24 cellular contexts compared by ENCODE assay signal in genomic region chr7:25594728-25595127, GRCh38.
A peak's percentile ranks its signal among the peaks of the same experiment; 100 is the strongest.
DNase-seq lines count a peak whose midpoint lies in the region; ATAC-seq, FAIRE-seq and TF ChIP-seq lines count a peak whose summit lies in the region.
"Had no signal": no experiment of that assay in that cellular context is flagged by ENCODE, and none has a peak within 500 bp of the region (broad histone marks: within the 10 kb centered on the region; RNA-seq: fewer than 3 reads in every experiment).

No MANE protein-coding gene starts in this region.

- TF ChIP-seq POLR2A in HepG2 (IDR thresholded peaks at IDR 0.05; ENCODE audit: insufficient read depth in 1 of 2, low read depth in 2 of 2, low read length in 2 of 2) (no peak), right lobe of liver (IDR thresholded peaks at IDR 0.05) (no peak), K562 (conservative IDR thresholded peaks at IDR 0.05) (no peak)

- TF ChIP-seq RAD21 in HepG2 (CRISPR knock-in tag; IDR thresholded peaks at IDR 0.05) (no peak), K562 (CRISPR knock-in tag; conservative IDR thresholded peaks at IDR 0.05 in 1 of 2, IDR thresholded peaks at IDR 0.05 in 1 of 2) (no peak)

- no peak overlapping the region for H3K4me2 ChIP-seq in HepG2 (ENCODE audit: low read depth, low read length)
- H3K4me2 ChIP-seq in K562 (ENCODE audit: insufficient read depth, low read length): no peak overlapping the region
- H3K4me2 ChIP-seq: BLaER1 had no signal

- H2AFZ ChIP-seq in HepG2 (ENCODE audit: low read length) (no peak overlapping the region), K562 (ENCODE audit: low read depth, low read length) (no peak overlapping the region)

- TF ChIP-seq CTCF in HepG2 (CRISPR knock-in tag; IDR thresholded peaks at IDR 0.05) (no peak), right lobe of liver (IDR thresholded peaks at IDR 0.05) (no peak), K562 (IDR thresholded peaks at IDR 0.05 in 2 of 3, conservative IDR thresholded peaks at IDR 0.05 in 1 of 3; ENCODE audit: insufficient read depth in 2 of 3, low read depth in 1 of 3, low read length in 3 of 3) (no peak)

- H3K27me3 ChIP-seq in HepG2 (ENCODE audit: control insufficient read depth in 1 of 2, insufficient read depth in 2 of 2, low read length in 2 of 2) (0 out of 5 replicates have a peak, but pooled peaks cover 0 to 3% of the 10 kb centered on the region in 2 experiments), right lobe of liver (no peaks in the 10 kb centered on the region), K562 (ENCODE audit: control insufficient read depth in 2 of 2, insufficient read depth in 2 of 2, low read length in 2 of 2) (peaks cover 6 to 15% of the 10 kb centered on the region in 2 experiments; a peak in 3 of 5 replicates)
- H3K27me3 ChIP-seq: BE2C, BLaER1 had no signal

- H3K4me3 ChIP-seq in HepG2 (replicated peaks in 1 of 3; ENCODE audit: insufficient read depth in 1 of 3, low read depth in 2 of 3, low read length in 3 of 3): no peak overlapping the region
- H3K4me3 ChIP-seq in right lobe of liver: no peak overlapping the region
- no peak overlapping the region for H3K4me3 ChIP-seq in K562
- H3K4me3 ChIP-seq: BLaER1, GM12878 had no signal

- TF ChIP-seq EP300 in HepG2 (IDR thresholded peaks at IDR 0.05; ENCODE audit: low read depth in 2 of 2, low read length in 2 of 2): no peak
- no peak for TF ChIP-seq EP300 in HepG2 (CRISPR knock-in tag; IDR thresholded peaks at IDR 0.05; ENCODE audit: borderline replicate concordance)
- no peak for TF ChIP-seq EP300 in K562 (IDR thresholded peaks at IDR 0.05; ENCODE audit: low read length)

- BruUV-seq in HepG2 (replicated peaks; lab: Mats Ljungman, UMichigan) (no TSS peak), K562 (replicated peaks; lab: Mats Ljungman, UMichigan) (no TSS peak)

- H3K79me2 ChIP-seq in HepG2 (ENCODE audit: insufficient read depth, low read length): no peaks in the 10 kb centered on the region
- H3K79me2 ChIP-seq in K562 (ENCODE audit: control insufficient read depth, insufficient read depth, low read length): no peaks in the 10 kb centered on the region

- WGBS in HepG2 (ENCODE audit: low lambda C conversion rate): 0% methylated on average over 2 of the region's 2 CpGs
- WGBS in right lobe of liver (ENCODE audit: insufficient coverage, low coverage, low lambda C conversion rate, missing lambda C conversion rate): 86% methylated on average over 2 of the region's 2 CpGs
- WGBS in K562 (ENCODE audit: insufficient coverage, low coverage, missing lambda C conversion rate): 0% methylated on average over 2 of the region's 2 CpGs

- no peaks in the 10 kb centered on the region for H3K9me3 ChIP-seq in HepG2 (ENCODE audit: low read length)
- no peaks in the 10 kb centered on the region for H3K9me3 ChIP-seq in right lobe of liver
- no peaks in the 10 kb centered on the region for H3K9me3 ChIP-seq in K562 (replicated peaks; ENCODE audit: control insufficient read depth, insufficient read depth, low read depth, low read length)
- H3K9me3 ChIP-seq: BE2C, BLaER1 had no signal

- DNase-seq in HepG2 (ENCODE audit: low spot score) (no peak), right lobe of liver (no peak), K562 (ENCODE audit: extremely low read depth in 1 of 4, low spot score in 3 of 4) (no peak)
- DNase-seq in stimulated activated CD4-positive, alpha-beta T cell treated with anti-CD3 and anti-CD28 coated beads, Interleukin-12 subunit alpha, Interleukin-12 subunit beta, amount 100 ng/mL, for 4 hours: no peak
- DNase-seq: ACHN; BE2C; C1 segment of cervical spinal cord; CD4-positive, alpha-beta memory T cell; CD4-positive, CD25-positive, alpha-beta regulatory T cell; CD8-positive, alpha-beta memory T cell; COR-L47; DMS 273 treated with DMSO at 0.1 percent for 48 hours; DMS153; DMS53; DMS79; DND-41; EL; GDM1 had no signal

- CTCF ChIA-PET in HepG2 (lab: Yijun Ruan, JAX; ENCODE audit: low intra/inter-chr PET ratio, low total read pairs) (no interaction called here), K562 (lab: Yijun Ruan, JAX; ENCODE audit: low intra/inter-chr PET ratio) (no interaction called here)

- intact Hi-C loops in HepG2 (cut with micrococcal nuclease; ENCODE audit: unreplicated experiment) (no loop called here), right lobe of liver (cut with DNase I) (no loop called here), K562 (cut with micrococcal nuclease) (no loop called here)

- no peak overlapping the region for H3K27ac ChIP-seq in HepG2 (ENCODE audit: extremely low read length, insufficient read depth, low read length)
- no peak overlapping the region for H3K27ac ChIP-seq in right lobe of liver
- H3K27ac ChIP-seq in K562 (ENCODE audit: extremely low read depth, low read depth, low read length): no peak overlapping the region
- H3K27ac ChIP-seq: 22Rv1, BLaER1 had no signal

- FAIRE-seq in HepG2 (lab: Jason Lieb, UNC): no peak
- no peak for FAIRE-seq in K562 (lab: Jason Lieb, UNC)
- FAIRE-seq: GM12878, GM12892, GM18507 had no signal

- H3K36me3 ChIP-seq in HepG2 (replicated peaks in 1 of 2; ENCODE audit: control insufficient read depth in 1 of 2, insufficient read depth in 2 of 2, low read length in 2 of 2) (no peaks in the 10 kb centered on the region), right lobe of liver (no peaks in the 10 kb centered on the region), K562 (ENCODE audit: control insufficient read depth, insufficient read depth, low read length) (no peaks in the 10 kb centered on the region)
- H3K36me3 ChIP-seq: BE2C, BLaER1 had no signal

- no peaks in the 10 kb centered on the region for H3K9me1 ChIP-seq in K562 (ENCODE audit: control insufficient read depth, insufficient read depth, low read length)

- in situ Hi-C loops in HepG2 (cut with HindIII; ENCODE audit: extremely low pct_ligation_motif_present, low pct_unique_long_range_greater_than_20kb): no loop called here
- in situ Hi-C loops in K562 (cut with MboI): no loop called here

- no peak overlapping the region for H3K9ac ChIP-seq in HepG2 (ENCODE audit: insufficient read depth, low read depth, low read length)
- no peak overlapping the region for H3K9ac ChIP-seq in K562 (ENCODE audit: insufficient read depth in 1 of 2, low read depth in 2 of 2, low read length in 2 of 2)
- H3K9ac ChIP-seq: BLaER1 had no signal

- H4K20me1 ChIP-seq in HepG2 (ENCODE audit: insufficient read depth, low read length): no peaks in the 10 kb centered on the region
- H4K20me1 ChIP-seq in K562 (replicated peaks; ENCODE audit: control insufficient read depth, insufficient read depth, low read length): no peaks in the 10 kb centered on the region; the same call in 1 of the 2 replicates
- H4K20me1 ChIP-seq: BLaER1 had no signal

- H3K4me1 ChIP-seq in HepG2 (ENCODE audit: insufficient read depth, low read length): no peaks in the 10 kb centered on the region
- H3K4me1 ChIP-seq in right lobe of liver: peaks cover 0 to 24% (median 0%) of the 10 kb centered on the region in 4 donors
- H3K4me1 ChIP-seq in K562 (replicated peaks in 1 of 2; ENCODE audit: control insufficient read depth in 2 of 2, insufficient read depth in 2 of 2, low read length in 2 of 2): no peaks in the 10 kb centered on the region; a peak in 1 of 5 replicates
- H3K4me1 ChIP-seq: BE2C, BLaER1 had no signal

- POLR2A ChIA-PET in HepG2 (lab: Yijun Ruan, JAX): no interaction called here
- POLR2A ChIA-PET in K562 (lab: Yijun Ruan, JAX): no interaction called here

- ATAC-seq in HepG2 (no peak), right lobe of liver (no peak), K562 (no peak), GM19395 (IDR thresholded peaks at IDR 0.05; ENCODE audit: unreplicated experiment) (no peak)
- ATAC-seq: GM12878 had no signal

TF ChIP-seq in HepG2, 621 proteins besides CTCF, POLR2A, EP300 and RAD21:
- TF ChIP-seq MAFK (conservative IDR thresholded peaks at IDR 0.05 in 1 of 2, IDR thresholded peaks at IDR 0.05 in 1 of 2; ENCODE audit: low read length in 2 of 2): peak; percentile 59 to 74
- TF ChIP-seq ZBTB42 (CRISPR knock-in tag; IDR thresholded peaks at IDR 0.05): no peak
- TF ChIP-seq MAFF (IDR thresholded peaks at IDR 0.05; ENCODE audit: low read depth, low read length): peak; percentile 49; the same call in 1 of the 2 replicates
TF ChIP-seq in HepG2: peak in this region for 2.

TF ChIP-seq in K562, 482 proteins besides CTCF, POLR2A, EP300 and RAD21:
- TF ChIP-seq MAFF (IDR thresholded peaks at IDR 0.05; ENCODE audit: low read length): 0 out of 2 replicates have a peak, but pooled peaks have one; percentile 27
- TF ChIP-seq C11orf30 (IDR thresholded peaks at IDR 0.05; ENCODE audit: low read depth): peak; percentile 44; the same call in 1 of the 2 replicates
- TF ChIP-seq HDAC1 (IDR thresholded peaks at IDR 0.05): no peak
- TF ChIP-seq ZNF316 (IDR thresholded peaks at IDR 0.05): peak; percentile 72
- TF ChIP-seq MAFG (tag; conservative IDR thresholded peaks at IDR 0.05): peak; percentile 67

Comparison
In these comparisons a context has a peak if more than half of its experiments do, and no peak if none do; other contexts are left out.
1. Of the 241 proteins assayed by ChIP-seq in both HepG2 and K562: peak only in HepG2: MAFK; only in K562: MAFG; in both: MAFF; in neither: 238.